In the genomic region with DNA sequence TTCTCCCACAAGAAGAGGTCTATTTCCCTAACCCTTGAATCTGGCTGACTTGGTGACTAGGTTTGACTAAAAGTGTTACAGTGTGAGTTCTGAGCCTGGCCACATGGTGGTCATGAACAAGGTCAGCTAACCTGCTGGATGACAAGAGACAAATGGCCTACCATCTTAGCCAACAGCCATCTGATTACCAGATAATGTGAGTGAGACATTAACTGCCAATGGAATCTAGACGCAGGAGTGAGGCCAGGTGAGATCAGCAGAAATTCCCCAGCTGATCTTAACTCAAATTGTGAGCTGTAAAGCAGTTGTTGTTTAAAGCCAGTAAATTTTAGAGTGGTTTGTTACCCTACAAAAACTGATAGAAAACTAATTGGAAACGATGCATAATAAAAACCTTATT, we compare ENCODE assay signal across 29 cellular contexts.
"Had no signal": no experiment of that assay in that cellular context is flagged by ENCODE, and none has a peak within 500 bp of the region (broad histone marks: within the 10 kb centered on the region; RNA-seq: fewer than 3 reads in every experiment).

No MANE protein-coding gene starts in this region.

- H3K4me1 ChIP-seq: esophagus squamous epithelium, gastrocnemius medialis, heart right ventricle, lower lobe of right lung had no signal

- H3K27me3 ChIP-seq: esophagus squamous epithelium, gastrocnemius medialis had no signal

- FAIRE-seq: colon, endometrium, kidney had no signal

- H3K27ac ChIP-seq: epithelial cell of prostate, esophagus squamous epithelium, gastrocnemius medialis, heart right ventricle, lower lobe of right lung had no signal

- H3K27ac Mint-ChIP-seq: dendritic cell treated with granulocyte-macrophage colony-stimulating factor and Interleukin-4, amounts not matched to agents 40 ng/mL and 50 ng/mL, for 4 days; effector memory CD8-positive, alpha-beta T cell; endodermal cell; immature natural killer cell; naive thymus-derived CD4-positive, alpha-beta T cell had no signal

- H3K4me1 Mint-ChIP-seq: endodermal cell; immature natural killer cell; naive thymus-derived CD4-positive, alpha-beta T cell had no signal

- DNase-seq: cortex of kidney; effector CD8-positive, alpha-beta T cell; effector memory CD8-positive, alpha-beta T cell; endodermal cell; erythroblast; esophagus squamous epithelium; foreskin fibroblast; foreskin melanocyte; gastrocnemius medialis; glutamatergic neuron; head of caudate nucleus; heart right ventricle; hippocampal formation; immature natural killer cell; islet precursor cell; kidney; kidney glomerular epithelial cell; left colon; left ventricle myocardium superior; lower lobe of right lung; mesenchymal stem cell; midbrain; naive thymus-derived CD4-positive, alpha-beta T cell had no signal

- H3K4me3 Mint-ChIP-seq: dendritic cell treated with granulocyte-macrophage colony-stimulating factor and Interleukin-4, amounts not matched to agents 40 ng/mL and 50 ng/mL, for 4 days; effector memory CD8-positive, alpha-beta T cell; endodermal cell; immature natural killer cell; naive thymus-derived CD4-positive, alpha-beta T cell had no signal

- H3K36me3 Mint-ChIP-seq: immature natural killer cell; naive thymus-derived CD4-positive, alpha-beta T cell had no signal

- H3K4me3 ChIP-seq: esophagus squamous epithelium, gastrocnemius medialis, heart right ventricle, lower lobe of right lung had no signal

- ATAC-seq: effector memory CD8-positive, alpha-beta T cell; esophagus mucosa; gastrocnemius medialis; heart right ventricle; left colon; left lobe of liver; left ventricle myocardium superior; lower lobe of right lung; naive thymus-derived CD4-positive, alpha-beta T cell had no signal

- H3K36me3 ChIP-seq: esophagus squamous epithelium, gastrocnemius medialis, heart right ventricle, lower lobe of right lung had no signal

- H3K9me3 ChIP-seq: gastrocnemius medialis, lower lobe of right lung had no signal

- H3K9me3 Mint-ChIP-seq: dendritic cell treated with granulocyte-macrophage colony-stimulating factor and Interleukin-4, amounts not matched to agents 40 ng/mL and 50 ng/mL, for 4 days; endodermal cell had no signal

- H3K27me3 Mint-ChIP-seq: dendritic cell treated with granulocyte-macrophage colony-stimulating factor and Interleukin-4, amounts not matched to agents 40 ng/mL and 50 ng/mL, for 4 days; effector memory CD8-positive, alpha-beta T cell; naive thymus-derived CD4-positive, alpha-beta T cell had no signal
